In the genomic region with DNA sequence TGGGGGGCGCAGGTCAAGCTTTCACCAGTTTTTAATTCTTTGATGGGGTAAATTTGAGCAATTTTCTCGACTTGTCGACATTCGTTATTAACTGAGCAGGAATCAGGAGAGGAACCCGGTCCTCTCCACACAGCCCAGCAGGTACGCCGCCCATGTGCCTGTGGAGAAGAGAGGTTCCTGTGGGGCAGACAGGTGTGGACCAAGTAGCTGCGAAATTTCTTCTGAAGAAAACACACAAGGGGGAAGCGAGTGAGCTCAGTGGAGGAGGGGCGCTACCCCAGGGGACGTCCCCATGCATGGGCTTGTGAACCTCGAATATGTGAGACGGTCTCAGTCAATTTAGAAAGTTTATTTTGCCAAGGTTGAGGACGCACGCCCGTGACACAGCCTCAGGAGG, we compare ENCODE assay signal across 8 cellular contexts. TPM values are rescaled to one million over a fixed set of nuclear protein-coding genes. Genes with fewer than 3 reads are reported as not detected.
A peak's percentile ranks its signal among the peaks of the same experiment; 100 is the strongest.
DNase-seq lines count a peak whose midpoint lies in the region; ATAC-seq and TF ChIP-seq lines count a peak whose summit lies in the region.
"Not testable (repeated sequence)": the region's sequence is repeated elsewhere in the genome, so short reads cannot be mapped to it uniquely, and the experiment has no call there.

No MANE protein-coding gene starts in this region.

- H3K27me3 ChIP-seq in lower lobe of right lung (ENCODE audit: low read depth); skeletal muscle satellite cell (ENCODE audit: control insufficient read depth, insufficient read depth, low read length): not testable (repeated sequence)

- peak overlapping the region; percentile 89 to 91 for H3K4me3 Mint-ChIP-seq in activated T-cell treated with anti-CD3 and anti-CD28 coated beads, Interleukin-2, amount 50 U/mL, for 72 hours

- H3K9me3 ChIP-seq in lower lobe of right lung; skeletal muscle satellite cell (replicated peaks; ENCODE audit: low read length): not testable (repeated sequence)

- H3K4me3 ChIP-seq in epithelial cell of esophagus (ENCODE audit: low read length) (peak overlapping the region; percentile 49), lower lobe of right lung (peak overlapping the region; percentile 62), skeletal muscle satellite cell (ENCODE audit: low read length) (peak overlapping the region; percentile 71)

- not testable (repeated sequence) for H3K27me3 Mint-ChIP-seq in activated T-cell treated with anti-CD3 and anti-CD28 coated beads, Interleukin-2, amount 50 U/mL, for 72 hours (ENCODE audit: low read depth)

- peak overlapping the region; percentile 77 for H3K27ac Mint-ChIP-seq in activated T-cell treated with anti-CD3 and anti-CD28 coated beads, Interleukin-2, amount 50 U/mL, for 72 hours

- ATAC-seq in GM19463 (IDR thresholded peaks at IDR 0.05; ENCODE audit: unreplicated experiment) (peak; percentile 22), HG02981 (IDR thresholded peaks at IDR 0.05; ENCODE audit: unreplicated experiment) (peak; percentile 23), lower lobe of right lung (peak; percentile 48 to 51)
- peak; percentile 19 to 33 for ATAC-seq in activated T-cell treated with anti-CD3 and anti-CD28 coated beads, Interleukin-2, amount 50 U/mL, for 72 hours (replicated peaks in 1 of 2)

- H3K4me1 ChIP-seq in lower lobe of right lung; skeletal muscle satellite cell (ENCODE audit: control insufficient read depth, insufficient read depth, low read length): not testable (repeated sequence)

- H3K4me1 Mint-ChIP-seq in activated T-cell treated with anti-CD3 and anti-CD28 coated beads, Interleukin-2, amount 50 U/mL, for 72 hours (ENCODE audit: low read depth), result peaks cover 23% of the 10 kb centered on the region

- H3K27ac ChIP-seq in lower lobe of right lung, result not testable (repeated sequence)

- DNase-seq in CD1c-positive myeloid dendritic cell (ENCODE audit: extremely low spot score) (peak; percentile 1), NCI-H69 (lab: John Stamatoyannopoulos, UW) (peak; percentile 14)
- not testable (repeated sequence) for DNase-seq in activated T-cell treated with anti-CD3 and anti-CD28 coated beads, Interleukin-2, amount 50 U/mL, for 72 hours; epithelial cell of esophagus (ENCODE audit: low read depth); lower lobe of right lung

- peak overlapping the region; percentile 79 for H3K9ac ChIP-seq in skeletal muscle satellite cell (ENCODE audit: low read depth, low read length)

- not testable (repeated sequence) for TF ChIP-seq CTCF in epithelial cell of esophagus (IDR thresholded peaks at IDR 0.05; ENCODE audit: insufficient read depth, low read depth, low read length, missing control alignments); lower lobe of right lung (IDR thresholded peaks at IDR 0.05)

- H3K4me2 ChIP-seq in skeletal muscle satellite cell (ENCODE audit: low read length), result peak overlapping the region; percentile 80

- not testable (repeated sequence) for H3K36me3 Mint-ChIP-seq in activated T-cell treated with anti-CD3 and anti-CD28 coated beads, Interleukin-2, amount 50 U/mL, for 72 hours (ENCODE audit: insufficient read depth in 2 of 2)

- not testable (repeated sequence) for H3K9me3 Mint-ChIP-seq in activated T-cell treated with anti-CD3 and anti-CD28 coated beads, Interleukin-2, amount 50 U/mL, for 72 hours

- H3K36me3 ChIP-seq in lower lobe of right lung; skeletal muscle satellite cell (ENCODE audit: insufficient read depth, low read length): not testable (repeated sequence)

- intact Hi-C loops in lower lobe of right lung (cut with DNase I), result not testable (repeated sequence)

RNA-seq across cellular contexts. Expression of a gene that starts 0.4 kb away (rescaled TPM):
- total RNA-seq in activated T-cell treated with anti-CD3 and anti-CD28 coated beads, Interleukin-2, amount 50 U/mL, for 72 hours, result 10 to 100 TPM; 26.6 to 29.4 TPM
- 46.3 TPM for total RNA-seq in lower lobe of right lung
- total RNA-seq in skeletal muscle satellite cell (2012; rRNA removed), result 7.9 and 8.1 TPM in 2 replicates

RNA-seq across cellular contexts. Expression of a gene that starts 45.9 kb away (rescaled TPM):
- not detected for total RNA-seq in activated T-cell treated with anti-CD3 and anti-CD28 coated beads, Interleukin-2, amount 50 U/mL, for 72 hours
- 0.62 TPM for total RNA-seq in lower lobe of right lung
- not detected in 2 replicates for total RNA-seq in skeletal muscle satellite cell (2012; rRNA removed)
